Comparison of ENCODE assay signal across 11 cellular contexts in the genomic region with DNA sequence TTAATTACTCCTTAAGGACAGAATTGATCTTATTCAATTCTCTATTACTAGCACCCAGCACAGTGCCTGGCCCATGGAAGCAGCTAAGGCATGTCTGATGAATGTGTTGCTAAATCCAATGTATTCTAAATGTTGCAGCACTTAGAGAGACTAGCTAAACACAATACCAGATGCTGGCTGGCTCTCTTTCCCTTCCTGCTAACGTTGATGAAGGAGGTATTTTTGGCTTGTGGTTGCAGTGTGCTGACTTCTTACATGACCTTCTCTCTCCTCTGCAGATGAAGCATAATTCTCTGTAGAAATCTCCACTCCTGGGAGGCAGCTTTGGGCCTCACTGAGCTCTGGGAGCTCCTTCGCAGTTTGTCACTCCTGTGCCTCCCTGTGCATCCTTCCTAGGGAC.
A peak's percentile ranks its signal among the peaks of the same experiment; 100 is the strongest.
DNase-seq lines count a peak whose midpoint lies in the region; ATAC-seq and TF ChIP-seq lines count a peak whose summit lies in the region.
"Had no signal": no experiment of that assay in that cellular context is flagged by ENCODE, and none has a peak within 500 bp of the region (broad histone marks: within the 10 kb centered on the region; RNA-seq: fewer than 3 reads in every experiment).

No MANE protein-coding gene starts in this region.

- TF ChIP-seq CTCF in gastrocnemius medialis (IDR thresholded peaks at IDR 0.05 in 4 of 5, conservative IDR thresholded peaks at IDR 0.05 in 1 of 5) (no peak), lower lobe of right lung (IDR thresholded peaks at IDR 0.05) (no peak)

- H3K4me3 ChIP-seq in gastrocnemius medialis: no peak overlapping the region
- H3K4me3 ChIP-seq in lower lobe of right lung: no peak overlapping the region

- H3K36me3 ChIP-seq in gastrocnemius medialis: no peaks in the 10 kb centered on the region
- no peaks in the 10 kb centered on the region for H3K36me3 ChIP-seq in lower lobe of right lung

- in situ Hi-C loops in gastrocnemius medialis (cut with MboI; ENCODE audit: low sequenced_read_pairs in 4 of 4): no loop called here

- intact Hi-C loops in gastrocnemius medialis (cut with DNase I; ENCODE audit: low total_unique reads) (no loop called here), lower lobe of right lung (cut with DNase I) (no loop called here)

- no peak for TF ChIP-seq POLR2A in gastrocnemius medialis (IDR thresholded peaks at IDR 0.05)

- H3K9me3 ChIP-seq in gastrocnemius medialis (no peaks in the 10 kb centered on the region), lower lobe of right lung (no peaks in the 10 kb centered on the region)

- H3K27ac ChIP-seq in gastrocnemius medialis (no peak overlapping the region), lower lobe of right lung (no peak overlapping the region)
- H3K27ac ChIP-seq: VCaP had no signal

- H3K4me1 ChIP-seq in gastrocnemius medialis: no peaks in the 10 kb centered on the region
- no peaks in the 10 kb centered on the region for H3K4me1 ChIP-seq in lower lobe of right lung

- H3K27me3 ChIP-seq in gastrocnemius medialis: no peaks in the 10 kb centered on the region
- no peaks in the 10 kb centered on the region for H3K27me3 ChIP-seq in lower lobe of right lung (ENCODE audit: low read depth)

- ATAC-seq in GM18868 (IDR thresholded peaks at IDR 0.05; ENCODE audit: unreplicated experiment) (peak; percentile 65), HG03060 (IDR thresholded peaks at IDR 0.05; ENCODE audit: low read depth, unreplicated experiment) (peak; percentile 79), gastrocnemius medialis (peak; percentile 24 to 35), lower lobe of right lung (no peak), left lobe of liver (no peak)
- ATAC-seq: natural killer cell had no signal

- DNase-seq in SIG-M5 treated with dmso at 0.1 percent for 504 hours (lab: John Stamatoyannopoulos, UW; ENCODE audit: unreplicated experiment) (peak; percentile 96), gastrocnemius medialis (no peak), lower lobe of right lung (no peak), left lobe of liver (ENCODE audit: low spot score) (no peak), NCI-H345 treated with DMSO at 0.1 percent for 48 hours (lab: John Stamatoyannopoulos, UW; ENCODE audit: unreplicated experiment) (no peak)
- no peak for DNase-seq in activated CD4-positive, CD25-positive, alpha-beta regulatory T cell (lab: John Stamatoyannopoulos, UW)
- DNase-seq: natural killer cell, NCI-H510A had no signal

Comparison
In these comparisons a context has a peak if more than half of its experiments do, and no peak if none do; other contexts are left out.
1. ATAC-seq: peak in GM18868 (single experiment), HG03060 (single experiment) and gastrocnemius medialis (2 of 2); none in lower lobe of right lung (0 of 2) and left lobe of liver (single experiment).